1 cellular context compared by ENCODE assay signal in genomic region chr19:54463531-54464043, GRCh38.
A peak's percentile ranks its signal among the peaks of the same experiment; 100 is the strongest.
TF ChIP-seq lines count a peak whose summit lies in the region.

Gene LENG9 (minus strand): TSS chr19:54463778. CDS start chr19:54463526, 252 bp downstream.

TF ChIP-seq in K562, 482 proteins besides CTCF, POLR2A, EP300 and RAD21 (continued from another document and continues in another):
- TF ChIP-seq RREB1 (CRISPR knock-in tag; IDR thresholded peaks at IDR 0.05) (no peak), FOXA3 (CRISPR knock-in tag; conservative IDR thresholded peaks at IDR 0.05 in 1 of 2, IDR thresholded peaks at IDR 0.05 in 1 of 2) (no peak), HDAC8 (tag; IDR thresholded peaks at IDR 0.05) (0 out of 2 replicates have a peak, but pooled peaks have one; percentile 30), VEZF1 (CRISPR knock-in tag; IDR thresholded peaks at IDR 0.05) (no peak; the same call in 1 of the 2 replicates), CREBBP (IDR thresholded peaks at IDR 0.05; ENCODE audit: low read depth, low read length) (no peak), ZBTB1 (CRISPR knock-in tag; IDR thresholded peaks at IDR 0.05; ENCODE audit: borderline replicate concordance, low read depth) (peak; percentile 54; the same call in 1 of the 2 replicates), MYC (IDR thresholded peaks at IDR 0.05; ENCODE audit: low read depth, low read length) (peak; percentile 8; the same call in 1 of the 2 replicates), MYC (CRISPR knock-in tag; IDR thresholded peaks at IDR 0.05; ENCODE audit: borderline replicate concordance, low read depth) (no peak), NR3C1 (CRISPR knock-in tag; IDR thresholded peaks at IDR 0.05) (no peak), CHAMP1 (IDR thresholded peaks at IDR 0.05) (no peak), ZNF280A (IDR thresholded peaks at IDR 0.05; ENCODE audit: low read depth, partially characterized antibody) (no peak), ZNF140 (CRISPR knock-in tag; IDR thresholded peaks at IDR 0.05) (no peak), POLR2AphosphoS5 (IDR thresholded peaks at IDR 0.05; ENCODE audit: control insufficient read depth, insufficient read depth, low read depth, low read length) (peak; percentile 34; the same call in 1 of the 2 replicates), POLR3G (IDR thresholded peaks at IDR 0.05; ENCODE audit: extremely low read depth, insufficient read length, insufficient replicate concordance) (no peak), ATF7 (IDR thresholded peaks at IDR 0.05) (peak; percentile 60; the same call in 1 of the 2 replicates), ZFX (CRISPR knock-in tag; IDR thresholded peaks at IDR 0.05) (peak; percentile 73), ZBTB11 (CRISPR knock-in tag; IDR thresholded peaks at IDR 0.05) (0 out of 6 replicates have a peak, but pooled peaks of 1 of the 3 experiments have one; percentile 27), ERF (CRISPR knock-in tag; IDR thresholded peaks at IDR 0.05) (no peak), POLR2G (IDR thresholded peaks at IDR 0.05; ENCODE audit: low read depth, low read length) (peak; percentile 72), ZNF511 (CRISPR knock-in tag; IDR thresholded peaks at IDR 0.05) (peak; percentile 72; the same call in 1 of the 2 replicates), L3MBTL2 (IDR thresholded peaks at IDR 0.05) (peak; percentile 90), ATF2 (CRISPR knock-in tag; IDR thresholded peaks at IDR 0.05) (no peak), STAT5A (IDR thresholded peaks at IDR 0.05; ENCODE audit: borderline replicate concordance, low read length) (no peak), RNF2 (IDR thresholded peaks at IDR 0.05) (0 out of 2 replicates have a peak, but pooled peaks have one; percentile 33), ATF3 (IDR thresholded peaks at IDR 0.05) (no peak), ATF3 (CRISPR knock-in tag; conservative IDR thresholded peaks at IDR 0.05) (no peak), U2AF1 (optimal IDR thresholded peaks at IDR 0.05; ENCODE audit: low read depth, low read length) (no peak), ZNF212 (CRISPR knock-in tag; IDR thresholded peaks at IDR 0.05) (no peak), COPS2 (conservative IDR thresholded peaks at IDR 0.05) (no peak), CHD1 (IDR thresholded peaks at IDR 0.05; ENCODE audit: low read length) (peak; percentile 9), ZNF586 (CRISPR knock-in tag; conservative IDR thresholded peaks at IDR 0.05) (no peak), MBD2 (IDR thresholded peaks at IDR 0.05; ENCODE audit: borderline replicate concordance, low read depth) (no peak), KLF6 (CRISPR knock-in tag; IDR thresholded peaks at IDR 0.05; ENCODE audit: borderline replicate concordance) (no peak), FOSL1 (tag; conservative IDR thresholded peaks at IDR 0.05) (no peak), CBX2 (IDR thresholded peaks at IDR 0.05; ENCODE audit: insufficient read depth, low read length, poor library complexity, severe bottlenecking) (no peak), PTTG1 (tag; IDR thresholded peaks at IDR 0.05; ENCODE audit: low read depth) (no peak), KDM5B (IDR thresholded peaks at IDR 0.05; ENCODE audit: insufficient replicate concordance, low read depth, low read length) (peak; percentile 46), ZSCAN29 (IDR thresholded peaks at IDR 0.05) (no peak), ZNF174 (CRISPR knock-in tag; IDR thresholded peaks at IDR 0.05) (no peak), ARHGAP35 (IDR thresholded peaks at IDR 0.05; ENCODE audit: partially characterized antibody) (no peak), ZNF282 (CRISPR knock-in tag; IDR thresholded peaks at IDR 0.05) (0 out of 2 replicates have a peak, but pooled peaks have one; percentile 13), ATF6 (CRISPR knock-in tag; IDR thresholded peaks at IDR 0.05) (0 out of 2 replicates have a peak, but pooled peaks have one; percentile 24)
